ENCODE assay signal across 2 cellular contexts in genomic region chr12:11171953-11172675, GRCh38.
TF ChIP-seq lines count a peak whose summit lies in the region.

No MANE protein-coding gene starts in this region.

TF ChIP-seq in GM12878, 131 proteins besides CTCF, POLR2A, EP300 and RAD21:
- TF ChIP-seq YY1 (IDR thresholded peaks at IDR 0.05; ENCODE audit: low read depth, low read length) (peak; percentile 37; the same call in 1 of the 2 replicates), NR2F1 (conservative IDR thresholded peaks at IDR 0.05) (no peak)

TF ChIP-seq in HepG2, 621 proteins besides CTCF, POLR2A, EP300 and RAD21:
- TF ChIP-seq ZNF556 (CRISPR knock-in tag; IDR thresholded peaks at IDR 0.05; ENCODE audit: borderline replicate concordance), result no peak
- 0 out of 2 replicates have a peak, but pooled peaks have one; percentile 10 for TF ChIP-seq NCOR1 (IDR thresholded peaks at IDR 0.05; ENCODE audit: borderline replicate concordance, low read length)
- peak; percentile 54; the same call in 1 of the 2 replicates for TF ChIP-seq KDM5A (IDR thresholded peaks at IDR 0.05; ENCODE audit: borderline replicate concordance, low read length)
- no peak for TF ChIP-seq ARID4A (CRISPR knock-in tag; IDR thresholded peaks at IDR 0.05; ENCODE audit: borderline replicate concordance)
- no peak for TF ChIP-seq CSRNP1 (CRISPR knock-in tag; IDR thresholded peaks at IDR 0.05)
- TF ChIP-seq ZNF879 (CRISPR knock-in tag; IDR thresholded peaks at IDR 0.05), result no peak
- TF ChIP-seq ZNF362 (CRISPR knock-in tag; IDR thresholded peaks at IDR 0.05; ENCODE audit: borderline replicate concordance), result no peak
- no peak for TF ChIP-seq DZIP1 (CRISPR knock-in tag; IDR thresholded peaks at IDR 0.05)
- no peak for TF ChIP-seq MLXIP (CRISPR knock-in tag; IDR thresholded peaks at IDR 0.05; ENCODE audit: borderline replicate concordance)
- TF ChIP-seq ASH2L (IDR thresholded peaks at IDR 0.05; ENCODE audit: insufficient read length, low read depth, low read length), result peak; percentile 8
- TF ChIP-seq ZMAT3 (CRISPR knock-in tag; conservative IDR thresholded peaks at IDR 0.05), result no peak
- TF ChIP-seq RFX1 (IDR thresholded peaks at IDR 0.05), result no peak
- no peak for TF ChIP-seq FIP1L1 (IDR thresholded peaks at IDR 0.05; ENCODE audit: borderline replicate concordance, insufficient read depth, low read depth, low read length)
- no peak for TF ChIP-seq KDM4B (CRISPR knock-in tag; IDR thresholded peaks at IDR 0.05)
- TF ChIP-seq FOXP1 (IDR thresholded peaks at IDR 0.05), result no peak
- TF ChIP-seq FOXP1 (CRISPR knock-in tag; IDR thresholded peaks at IDR 0.05), result no peak
- no peak for TF ChIP-seq TEAD2 (CRISPR knock-in tag; IDR thresholded peaks at IDR 0.05)
- TF ChIP-seq ZNF512 (CRISPR knock-in tag; IDR thresholded peaks at IDR 0.05), result no peak
- no peak for TF ChIP-seq ZNF331 (CRISPR knock-in tag; IDR thresholded peaks at IDR 0.05)
